8 cellular contexts compared by ENCODE assay signal in the genomic region with DNA sequence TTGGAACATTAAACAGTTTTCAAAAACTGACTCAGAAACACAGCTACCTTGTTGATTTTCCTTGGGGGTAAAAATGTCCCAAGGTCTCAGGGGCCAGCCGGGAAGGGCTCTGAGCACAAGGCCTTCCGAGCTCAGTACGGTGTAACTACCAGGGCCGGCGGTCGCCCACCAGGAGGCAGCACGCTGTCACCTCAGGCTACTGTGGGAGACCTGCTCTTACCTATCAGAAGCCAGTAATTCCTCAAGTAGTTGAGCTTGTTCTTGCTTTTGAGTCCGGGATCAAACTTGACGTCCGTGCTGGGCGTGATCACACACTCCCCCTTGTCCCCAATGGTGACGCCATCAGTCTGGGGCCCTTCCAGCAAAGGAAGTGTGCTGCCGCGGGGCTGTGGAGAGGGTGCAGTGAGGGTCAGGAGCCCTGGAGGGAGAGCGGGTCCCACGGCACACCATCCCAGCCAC. TPM values are rescaled to one million over a fixed set of nuclear protein-coding genes. Genes with fewer than 3 reads are reported as not detected.
DNase-seq lines count a peak whose midpoint lies in the region; ATAC-seq and TF ChIP-seq lines count a peak whose summit lies in the region.

No MANE protein-coding gene starts in this region.

- H3K36me3 ChIP-seq in ascending aorta (peaks cover 8 to 60% of the 10 kb centered on the region in 2 donors), iPS-15b (ENCODE audit: control insufficient read depth, insufficient read depth, low read length) (no peaks in the 10 kb centered on the region)

- H3K9ac ChIP-seq in iPS-15b (ENCODE audit: low read depth, low read length): no peak overlapping the region

- H3K9me3 ChIP-seq in ascending aorta: peaks cover 0 to 3% of the 10 kb centered on the region in 2 donors
- H3K9me3 ChIP-seq in iPS-15b (ENCODE audit: control insufficient read depth, insufficient read depth, low read length): peaks cover 3% of the 10 kb centered on the region

- DNase-seq in GM13976 (ENCODE audit: low spot score) (peak; percentile 62), SK-MEL-5 (ENCODE audit: low read depth, low spot score) (peak; percentile 34), ascending aorta (ENCODE audit: low spot score in 2 of 2) (no peak), NCI-H2107 treated with DMSO at 0.1 percent for 48 hours (lab: John Stamatoyannopoulos, UW; ENCODE audit: unreplicated experiment) (no peak)
- DNase-seq in stimulated activated CD4-positive, alpha-beta T cell treated with anti-CD3 and anti-CD28 coated beads, Interleukin-1b, Interleukin-23, amount 100 ng/mL, for 48 hours: peak; percentile 60

- H3K27me3 ChIP-seq in ascending aorta: no peaks in the 10 kb centered on the region
- no peaks in the 10 kb centered on the region for H3K27me3 ChIP-seq in iPS-15b (ENCODE audit: control insufficient read depth, insufficient read depth, low read length)

- in situ Hi-C loops in GM13976 (cut with MboI; ENCODE audit: low sequenced_read_pairs, unreplicated experiment): no loop called here
- in situ Hi-C loops in SK-MEL-5 (cut with HindIII; ENCODE audit: low pct_unique_long_range_greater_than_20kb, low sequenced_read_pairs): no loop called here

- H3K4me3 ChIP-seq in ascending aorta: no peak overlapping the region
- peak overlapping the region; percentile 18 for H3K4me3 ChIP-seq in iPS-15b (ENCODE audit: low read depth, low read length)

- no peak overlapping the region for H3K27ac ChIP-seq in ascending aorta

- no peaks in the 10 kb centered on the region for H3K4me1 ChIP-seq in ascending aorta
- H3K4me1 ChIP-seq in iPS-15b (ENCODE audit: control insufficient read depth, insufficient read depth, low read length): no peaks in the 10 kb centered on the region

- peak; percentile 22 for TF ChIP-seq CTCF in GM13976 (IDR thresholded peaks at IDR 0.05; ENCODE audit: borderline replicate concordance, control extremely low read depth, extremely low read depth, insufficient read depth, missing control alignments)
- peak; percentile 30 to 53 (median 35) for TF ChIP-seq CTCF in ascending aorta (IDR thresholded peaks at IDR 0.05)

- intact Hi-C loops in ascending aorta (cut with DNase I): loop anchor here (1.0 kb wide), 1 partner anchor 70 kb away; no protein-coding TSS in a partner anchor

- ATAC-seq in HG02610 (IDR thresholded peaks at IDR 0.05; ENCODE audit: unreplicated experiment) (no peak), HG02642 (IDR thresholded peaks at IDR 0.05; ENCODE audit: poor library complexity, unreplicated experiment) (no peak)

RNA-seq across cellular contexts. Expression of a gene that starts 43.4 kb away (rescaled TPM):
- 0.71 TPM in 1 of 2 replicates, not detected in the other for total RNA-seq in SK-MEL-5 (2014; rRNA removed; shearing (Covaris generic))
- not detected in 2 replicates for polyA plus RNA-seq in SK-MEL-5 (2015; cell fraction: cytosol; rRNA removed)
- 0.73 TPM in 1 of 2 replicates, not detected in the other for polyA plus RNA-seq in SK-MEL-5 (2015; cell fraction: nucleus; rRNA removed)
- total RNA-seq in ascending aorta: 212 TPM

Comparison
In these comparisons a context has a peak if more than half of its experiments do, and no peak if none do; other contexts are left out.
1. DNase-seq: peak in GM13976 (single experiment), SK-MEL-5 (single experiment) and stimulated activated CD4-positive, alpha-beta T cell treated with anti-CD3 and anti-CD28 coated beads, Interleukin-1b, Interleukin-23, amount 100 ng/mL, for 48 hours (single experiment); none in ascending aorta (0 of 2) and NCI-H2107 treated with DMSO at 0.1 percent for 48 hours (single experiment).
2. RNA of a gene that starts 43.4 kb away (total RNA-seq): 212 TPM in ascending aorta (single experiment); 0.71 TPM in SK-MEL-5; every median in the first group is over 100 times any median in the second.